ENCODE assay signal across 11 cellular contexts in genomic region chr6:13617066-13617465, GRCh38. TPM values are rescaled to one million over a fixed set of nuclear protein-coding genes. Genes with fewer than 3 reads are reported as not detected.
DNase-seq lines count a peak whose midpoint lies in the region; ATAC-seq and TF ChIP-seq lines count a peak whose summit lies in the region.
"Had no signal": no experiment of that assay in that cellular context is flagged by ENCODE, and none has a peak within 500 bp of the region (broad histone marks: within the 10 kb centered on the region; RNA-seq: fewer than 3 reads in every experiment).

No MANE protein-coding gene starts in this region.

- H3K79me2 ChIP-seq in PC-3 (ENCODE audit: low read length): peaks cover 44% of the 10 kb centered on the region

- H4K20me1 ChIP-seq in PC-3 (ENCODE audit: low read length): peaks cover 8% of the 10 kb centered on the region

- no peaks in the 10 kb centered on the region for H3K9me3 ChIP-seq in PC-3 (ENCODE audit: low read length)
- no peaks in the 10 kb centered on the region for H3K9me3 ChIP-seq in skeletal muscle satellite cell (replicated peaks; ENCODE audit: low read length)
- H3K9me3 ChIP-seq in lower lobe of right lung: no peaks in the 10 kb centered on the region
- H3K9me3 ChIP-seq: SJCRH30 had no signal

- H3K4me3 ChIP-seq in PC-3 (ENCODE audit: low read length) (peak overlapping the region; percentile 86), dorsolateral prefrontal cortex (peak overlapping the region in 35 of 59 donors; percentile 0 to 98 (median 92)), skeletal muscle satellite cell (ENCODE audit: low read length) (no peak overlapping the region), lower lobe of right lung (no peak overlapping the region)

- H3K4me1 Mint-ChIP-seq in activated CD4-positive, alpha-beta T cell treated with anti-CD3 and anti-CD28 coated beads, Interleukin-2, amount 10 ng/mL, durations not matched to agents 7 days and 5 days: peaks cover 47% of the 10 kb centered on the region

- H3K9ac ChIP-seq in PC-3 (ENCODE audit: low read length) (no peak overlapping the region), skeletal muscle satellite cell (ENCODE audit: low read depth, low read length) (peak overlapping the region; percentile 94)

- H3K27me3 ChIP-seq in PC-3 (ENCODE audit: low read length) (no peaks in the 10 kb centered on the region), dorsolateral prefrontal cortex (no peaks in the 10 kb centered on the region), skeletal muscle satellite cell (ENCODE audit: control insufficient read depth, insufficient read depth, low read length) (no peaks in the 10 kb centered on the region), lower lobe of right lung (ENCODE audit: low read depth) (no peaks in the 10 kb centered on the region)
- H3K27me3 ChIP-seq: SJCRH30 had no signal

- H3K27ac Mint-ChIP-seq in activated CD4-positive, alpha-beta T cell treated with anti-CD3 and anti-CD28 coated beads, Interleukin-2, amount 10 ng/mL, durations not matched to agents 7 days and 5 days: peak overlapping the region; percentile 33

- H2AFZ ChIP-seq in PC-3 (ENCODE audit: low read length): no peak overlapping the region

- no peaks in the 10 kb centered on the region for H3K9me3 Mint-ChIP-seq in activated CD4-positive, alpha-beta T cell treated with anti-CD3 and anti-CD28 coated beads, Interleukin-2, amount 10 ng/mL, durations not matched to agents 7 days and 5 days

- peaks cover 23% of the 10 kb centered on the region for H3K36me3 Mint-ChIP-seq in activated CD4-positive, alpha-beta T cell treated with anti-CD3 and anti-CD28 coated beads, Interleukin-2, amount 10 ng/mL, durations not matched to agents 7 days and 5 days (ENCODE audit: low read depth)

- no peak overlapping the region for H3K27ac ChIP-seq in PC-3 (ENCODE audit: low read length)
- peak overlapping the region in 1 of 59 donors; percentile 4 for H3K27ac ChIP-seq in dorsolateral prefrontal cortex
- H3K27ac ChIP-seq in lower lobe of right lung: no peak overlapping the region
- H3K27ac ChIP-seq: SJCRH30 had no signal

- POLR2A ChIA-PET in activated CD4-positive, alpha-beta T cell treated with anti-CD3 and anti-CD28 coated beads, Interleukin-2, amount 10 ng/mL, durations not matched to agents 7 days and 5 days (lab: Charles Lee): no interaction called here
- POLR2A ChIA-PET in PC-3 (lab: Charles Lee; ENCODE audit: unreplicated experiment): no interaction called here

- TF ChIP-seq CTCF in PC-3 (conservative IDR thresholded peaks at IDR 0.05; ENCODE audit: low read depth, low read length) (peak; percentile 12; the same call in 1 of the 2 replicates), dorsolateral prefrontal cortex (IDR thresholded peaks at IDR 0.05 in 54 of 56, conservative IDR thresholded peaks at IDR 0.05 in 2 of 56; ENCODE audit: low read depth in 1 of 56, partially characterized antibody in 56 of 56) (no peak), lower lobe of right lung (IDR thresholded peaks at IDR 0.05) (no peak)

- intact Hi-C loops in PC-3 (cut with micrococcal nuclease): loop anchor here (5.0 kb wide), 1 partner anchor 180 kb away; no protein-coding TSS in a partner anchor
- intact Hi-C loops in dorsolateral prefrontal cortex (cut with DNase I): loop anchor here in 1 of 2 donors (5.0 to 10.0 kb wide), 2 partner anchors 162 to 285 kb away; no protein-coding TSS in a partner anchor
- intact Hi-C loops in lower lobe of right lung (cut with DNase I): no loop called here

- peak overlapping the region; percentile 92 for H3K4me3 Mint-ChIP-seq in activated CD4-positive, alpha-beta T cell treated with anti-CD3 and anti-CD28 coated beads, Interleukin-2, amount 10 ng/mL, durations not matched to agents 7 days and 5 days

- H3K9me2 ChIP-seq in PC-3 (replicated peaks; ENCODE audit: low read length): no peaks in the 10 kb centered on the region

- H3K36me3 ChIP-seq in PC-3 (ENCODE audit: low read depth, low read length) (peaks cover 45% of the 10 kb centered on the region), skeletal muscle satellite cell (ENCODE audit: insufficient read depth, low read length) (peaks cover 50% of the 10 kb centered on the region), lower lobe of right lung (peaks cover 51% of the 10 kb centered on the region)

- no peak for ATAC-seq in PC-3
- no peak for ATAC-seq in lower lobe of right lung
- ATAC-seq in GM21717 (IDR thresholded peaks at IDR 0.05; ENCODE audit: unreplicated experiment): no peak
- no peak for ATAC-seq in GM18520 (IDR thresholded peaks at IDR 0.05; ENCODE audit: unreplicated experiment)

- peaks cover 22% of the 10 kb centered on the region for H3K4me1 ChIP-seq in PC-3 (ENCODE audit: insufficient read depth, low read length)
- peaks cover 23% of the 10 kb centered on the region for H3K4me1 ChIP-seq in skeletal muscle satellite cell (ENCODE audit: control insufficient read depth, insufficient read depth, low read length)
- peaks cover 26% of the 10 kb centered on the region for H3K4me1 ChIP-seq in lower lobe of right lung

- H3F3A ChIP-seq in PC-3 (ENCODE audit: low read length, unreplicated experiment): no peaks in the 10 kb centered on the region

- H3K4me2 ChIP-seq in PC-3 (ENCODE audit: low read length) (peak overlapping the region; percentile 91), skeletal muscle satellite cell (ENCODE audit: low read length) (peak overlapping the region; percentile 90)

- BruUV-seq in PC-3 (replicated peaks; lab: Mats Ljungman, UMichigan): no TSS peak

- CTCF ChIA-PET in activated CD4-positive, alpha-beta T cell treated with anti-CD3 and anti-CD28 coated beads, Interleukin-2, amount 10 ng/mL, durations not matched to agents 7 days and 5 days (lab: Charles Lee): interaction anchor here (0.8 to 4.1 kb wide), 8 partner anchors 11 to 270 kb away, joined by 3 to 69 read pairs (median 4); no protein-coding TSS in a partner anchor
- CTCF ChIA-PET in PC-3 (lab: Charles Lee): no interaction called here

- no peaks in the 10 kb centered on the region for H3K27me3 Mint-ChIP-seq in activated CD4-positive, alpha-beta T cell treated with anti-CD3 and anti-CD28 coated beads, Interleukin-2, amount 10 ng/mL, durations not matched to agents 7 days and 5 days

- no peak for DNase-seq in activated CD4-positive, alpha-beta T cell treated with anti-CD3 and anti-CD28 coated beads, Interleukin-2, amount 10 ng/mL, durations not matched to agents 7 days and 5 days
- DNase-seq in activated CD4-positive, alpha-beta T cell treated with anti-CD3 and anti-CD28 coated beads for 48 hours: no peak
- DNase-seq in PC-3 (no peak), dorsolateral prefrontal cortex (no peak), lower lobe of right lung (no peak)
- DNase-seq: NCI-H524 treated with DMSO at 0.1 percent for 48 hours, retina, SJCRH30 had no signal

RNA-seq across cellular contexts. Expression of gene NOL7, which starts 1.9 kb away (rescaled TPM):
- 10 to 100 TPM; 53.5 to 57.7 TPM for total RNA-seq in activated CD4-positive, alpha-beta T cell treated with anti-CD3 and anti-CD28 coated beads, Interleukin-2, amount 10 ng/mL, durations not matched to agents 7 days and 5 days
- 95.4 and 163 TPM in 2 replicates for total RNA-seq in PC-3 (2014; rRNA removed)
- total RNA-seq in dorsolateral prefrontal cortex: 10 to 100 TPM; 37.1 to 64.3 (median 48.9) TPM
- 73.4 and 81.4 TPM in 2 replicates for total RNA-seq in skeletal muscle satellite cell (2012; rRNA removed)
- 49.3 TPM for total RNA-seq in lower lobe of right lung

RNA-seq across cellular contexts. Expression of gene SIRT5, which starts 42.7 kb away (rescaled TPM):
- 10 to 100 TPM; 14.3 to 19.4 TPM for total RNA-seq in activated CD4-positive, alpha-beta T cell treated with anti-CD3 and anti-CD28 coated beads, Interleukin-2, amount 10 ng/mL, durations not matched to agents 7 days and 5 days
- 6.9 and 10.9 TPM in 2 replicates for total RNA-seq in PC-3 (2014; rRNA removed)
- 10 to 100 TPM; 21.4 to 45.4 (median 34.7) TPM for total RNA-seq in dorsolateral prefrontal cortex
- total RNA-seq in skeletal muscle satellite cell (2012; rRNA removed): 5.3 and 6.3 TPM in 2 replicates
- total RNA-seq in lower lobe of right lung: 15.3 TPM

Comparison
In these comparisons a context has a peak if more than half of its experiments do, and no peak if none do; other contexts are left out.
1. H3K4me3 ChIP-seq: peak in PC-3 (single experiment) and dorsolateral prefrontal cortex (35 of 59); none in skeletal muscle satellite cell (single experiment) and lower lobe of right lung (single experiment).